Comparison of ENCODE assay signal across 15 cellular contexts in genomic region chr6:110800181-110800838, GRCh38. TPM values are rescaled to one million over a fixed set of nuclear protein-coding genes. Genes with fewer than 3 reads are reported as not detected.
DNase-seq lines count a peak whose midpoint lies in the region; ATAC-seq and TF ChIP-seq lines count a peak whose summit lies in the region.
"Had no signal": no experiment of that assay in that cellular context is flagged by ENCODE, and none has a peak within 500 bp of the region (broad histone marks: within the 10 kb centered on the region; RNA-seq: fewer than 3 reads in every experiment).

No MANE protein-coding gene starts in this region.

- H3K4me1 ChIP-seq in CD4-positive, CD25-positive, alpha-beta regulatory T cell (ENCODE audit: control insufficient read depth, insufficient read depth, low read length, poor library complexity, severe bottlenecking), result no peaks in the 10 kb centered on the region
- H3K4me1 ChIP-seq in GM23338 (ENCODE audit: insufficient read depth), result no peaks in the 10 kb centered on the region
- H3K4me1 ChIP-seq in neutrophil (ENCODE audit: control insufficient read depth in 1 of 2, insufficient read depth in 1 of 2, low read depth in 1 of 2, low read length in 1 of 2), result peaks cover 4 to 25% of the 10 kb centered on the region in 2 experiments
- H3K4me1 ChIP-seq in OCI-LY7 (ENCODE audit: insufficient read depth, low read length, poor library complexity, severe bottlenecking), result peaks cover 30% of the 10 kb centered on the region
- H3K4me1 ChIP-seq: A549 had no signal

- no peak overlapping the region for H3K4me3 ChIP-seq in CD4-positive, CD25-positive, alpha-beta regulatory T cell (ENCODE audit: low read depth, low read length)
- H3K4me3 ChIP-seq in GM23338 (no peak overlapping the region), neutrophil (ENCODE audit: low read depth in 1 of 2, low read length in 1 of 2) (no peak overlapping the region), OCI-LY7 (ENCODE audit: low read depth, low read length, poor library complexity, severe bottlenecking) (no peak overlapping the region)
- H3K4me3 ChIP-seq: A549, BLaER1, GM23248 had no signal

- H3K79me2 ChIP-seq in GM23338 (replicated peaks; ENCODE audit: insufficient read depth), result peaks cover 85% of the 10 kb centered on the region
- peaks cover 93% of the 10 kb centered on the region for H3K79me2 ChIP-seq in OCI-LY7 (ENCODE audit: insufficient read depth, low read depth, low read length)

- TF ChIP-seq CTCF in GM23338 (conservative IDR thresholded peaks at IDR 0.05; ENCODE audit: low read depth in 2 of 2), result no peak
- TF ChIP-seq CTCF in activated B cell treated with CpG ODN at 0.5 μM for 24 hours (IDR thresholded peaks at IDR 0.05), result no peak
- no peak for TF ChIP-seq CTCF in neutrophil (IDR thresholded peaks at IDR 0.05)
- no peak for TF ChIP-seq CTCF in OCI-LY7 (conservative IDR thresholded peaks at IDR 0.05; ENCODE audit: low read length)

- H3K9me3 ChIP-seq in CD4-positive, CD25-positive, alpha-beta regulatory T cell (ENCODE audit: control insufficient read depth in 2 of 2, low read length in 2 of 2), result no peaks in the 10 kb centered on the region
- H3K9me3 ChIP-seq in neutrophil, result no peaks in the 10 kb centered on the region
- peaks cover 19% of the 10 kb centered on the region for H3K9me3 ChIP-seq in OCI-LY7 (ENCODE audit: low read length)
- H3K9me3 ChIP-seq: A549 had no signal

- H3K27ac ChIP-seq in CD4-positive, CD25-positive, alpha-beta regulatory T cell (ENCODE audit: insufficient read depth, low read length, poor library complexity, severe bottlenecking), result no peak overlapping the region
- H3K27ac ChIP-seq in GM23338 (ENCODE audit: low read depth) (0 out of 2 replicates have a peak overlapping the region, but pooled peaks have one; percentile 26), neutrophil (peak overlapping the region; percentile 49), OCI-LY7 (ENCODE audit: low read depth, low read length, poor library complexity, severe bottlenecking) (no peak overlapping the region)
- H3K27ac ChIP-seq: A549, BLaER1, GM23248 had no signal

- POLR2A ChIA-PET in activated B cell treated with CpG ODN at 0.5 μM for 24 hours (lab: Charles Lee) (interaction anchor here (0.6 kb wide), 1 partner anchor 28 kb away, joined by 4 read pairs; no protein-coding TSS in a partner anchor), OCI-LY7 (lab: Charles Lee) (interaction anchor here (1.4 kb wide), 2 partner anchors 15 to 72 kb away, joined by 3 to 4 read pairs; partner anchors contain the start of gene CDK19)

- H3K4me3 Mint-ChIP-seq in CD4-positive, CD25-positive, alpha-beta regulatory T cell, result peak overlapping the region in 1 of 4 donors; percentile 13
- no peak overlapping the region for H3K4me3 Mint-ChIP-seq in GM23338
- H3K4me3 Mint-ChIP-seq in activated B cell treated with CpG ODN at 0.5 μM for 24 hours, result no peak overlapping the region

- no TSS peak for BruUV-seq in OCI-LY7 (replicated peaks; lab: Mats Ljungman, UMichigan)

- H3K27me3 ChIP-seq in CD4-positive, CD25-positive, alpha-beta regulatory T cell (ENCODE audit: control insufficient read depth, insufficient read depth, low read length), result no peaks in the 10 kb centered on the region
- H3K27me3 ChIP-seq in GM23338 (ENCODE audit: insufficient read depth), result no peaks in the 10 kb centered on the region
- H3K27me3 ChIP-seq in neutrophil, result no peaks in the 10 kb centered on the region
- H3K27me3 ChIP-seq: BLaER1 had no signal

- peaks cover 0 to 6% (median 2%) of the 10 kb centered on the region in 7 donors for H3K9me3 Mint-ChIP-seq in CD4-positive, CD25-positive, alpha-beta regulatory T cell
- H3K9me3 Mint-ChIP-seq in GM23338, result peaks cover 9% of the 10 kb centered on the region; the same call in 2 of the 3 replicates
- H3K9me3 Mint-ChIP-seq in activated B cell treated with CpG ODN at 0.5 μM for 24 hours, result peaks cover 5% of the 10 kb centered on the region

- no peak for DNase-seq in CD4-positive, CD25-positive, alpha-beta regulatory T cell
- DNase-seq in GM23338 (ENCODE audit: low spot score), result no peak
- no peak for DNase-seq in activated B cell treated with CpG ODN at 0.5 μM for 24 hours
- DNase-seq in NCI-H146 (lab: John Stamatoyannopoulos, UW), result no peak
- no peak for DNase-seq in OCI-LY7 (ENCODE audit: low spot score)
- DNase-seq in dermis blood vessel endothelial cell, result no peak
- DNase-seq: DMS153, DND-41, GF-D8, GM23248, H7 had no signal

- H3K4me1 Mint-ChIP-seq in CD4-positive, CD25-positive, alpha-beta regulatory T cell, result peaks cover 12 to 34% (median 29%) of the 10 kb centered on the region in 4 donors
- no peaks in the 10 kb centered on the region for H3K4me1 Mint-ChIP-seq in GM23338
- H3K4me1 Mint-ChIP-seq in activated B cell treated with CpG ODN at 0.5 μM for 24 hours, result peaks cover 50% of the 10 kb centered on the region

- no peaks in the 10 kb centered on the region for H3K36me3 ChIP-seq in CD4-positive, CD25-positive, alpha-beta regulatory T cell (ENCODE audit: control insufficient read depth, insufficient read depth, low read length)
- 0 out of 2 replicates have a peak, but pooled peaks cover 4% of the 10 kb centered on the region for H3K36me3 ChIP-seq in GM23338 (ENCODE audit: insufficient read depth)
- H3K36me3 ChIP-seq in neutrophil, result no peaks in the 10 kb centered on the region
- peaks cover 16% of the 10 kb centered on the region for H3K36me3 ChIP-seq in OCI-LY7 (ENCODE audit: insufficient read depth, low read length)

- H3K4me2 ChIP-seq in GM23338, result no peak overlapping the region
- H3K4me2 ChIP-seq in OCI-LY7 (ENCODE audit: low read length), result no peak overlapping the region
- H3K4me2 ChIP-seq: A549, BLaER1 had no signal

- ATAC-seq in CD4-positive, CD25-positive, alpha-beta regulatory T cell (ENCODE audit: low read depth in 2 of 2), result no peak
- ATAC-seq in GM23338 (no peak), activated B cell treated with CpG ODN at 0.5 μM for 24 hours (ENCODE audit: low read depth) (no peak)
- ATAC-seq: A549 had no signal

- intact Hi-C loops in activated B cell treated with CpG ODN at 0.5 μM for 24 hours (cut with micrococcal nuclease) (no loop called here), OCI-LY7 (cut with micrococcal nuclease; ENCODE audit: unreplicated experiment) (no loop called here)

- CTCF ChIA-PET in activated B cell treated with CpG ODN at 0.5 μM for 24 hours (lab: Charles Lee), result no interaction called here
- CTCF ChIA-PET in OCI-LY7 (lab: Charles Lee; ENCODE audit: unreplicated experiment), result no interaction called here

- peak overlapping the region in 2 of 3 donors; percentile 6 to 32 for H3K27ac Mint-ChIP-seq in CD4-positive, CD25-positive, alpha-beta regulatory T cell
- H3K27ac Mint-ChIP-seq in GM23338, result no peak overlapping the region
- H3K27ac Mint-ChIP-seq in activated B cell treated with CpG ODN at 0.5 μM for 24 hours, result peak overlapping the region; percentile 47

- H3K36me3 Mint-ChIP-seq in CD4-positive, CD25-positive, alpha-beta regulatory T cell, result peaks cover 25% of the 10 kb centered on the region
- H3K36me3 Mint-ChIP-seq in GM23338 (ENCODE audit: low read depth), result peaks cover 10% of the 10 kb centered on the region; the same call in 2 of the 3 replicates
- peaks cover 2% of the 10 kb centered on the region for H3K36me3 Mint-ChIP-seq in activated B cell treated with CpG ODN at 0.5 μM for 24 hours (ENCODE audit: low read depth)

- no peaks in the 10 kb centered on the region for H3F3A ChIP-seq in GM23338 (replicated peaks; ENCODE audit: low read depth)

- peaks cover 16% of the 10 kb centered on the region for H4K20me1 ChIP-seq in GM23338 (replicated peaks; ENCODE audit: insufficient read depth)
- no peaks in the 10 kb centered on the region for H4K20me1 ChIP-seq in OCI-LY7 (ENCODE audit: insufficient read depth, low read length)

- no peaks in the 10 kb centered on the region for H3K27me3 Mint-ChIP-seq in CD4-positive, CD25-positive, alpha-beta regulatory T cell
- no peaks in the 10 kb centered on the region for H3K27me3 Mint-ChIP-seq in GM23338 (ENCODE audit: insufficient read depth, low read depth, poor library complexity)
- H3K27me3 Mint-ChIP-seq in activated B cell treated with CpG ODN at 0.5 μM for 24 hours, result no peaks in the 10 kb centered on the region
- H3K27me3 Mint-ChIP-seq: IgD-negative memory B cell had no signal

- no peaks in the 10 kb centered on the region for H3K9me2 ChIP-seq in GM23338 (ENCODE audit: insufficient read depth)
- H3K9me2 ChIP-seq in OCI-LY7 (ENCODE audit: insufficient read depth, low read length), result no peaks in the 10 kb centered on the region

- H2AFZ ChIP-seq in GM23338 (no peak overlapping the region), OCI-LY7 (ENCODE audit: low read length) (no peak overlapping the region)
- H2AFZ ChIP-seq: GM23248 had no signal

TF ChIP-seq in GM23338, 12 proteins besides CTCF, POLR2A, EP300 and RAD21 (continues in another document):
- TF ChIP-seq EZH2 (IDR thresholded peaks at IDR 0.05; ENCODE audit: low read depth, unreplicated experiment), result no peak

RNA-seq across cellular contexts. Expression of gene CDK19, which starts 15.0 kb away (rescaled TPM):
- 16.5 TPM for total RNA-seq in CD4-positive, CD25-positive, alpha-beta regulatory T cell
- 1 to 10 TPM; 1.4 to 2.3 (median 1.6) TPM for polyA plus RNA-seq in CD4-positive, CD25-positive, alpha-beta regulatory T cell
- 10.1 and 12.1 TPM in 2 replicates for total RNA-seq in GM23338 (2014; rRNA removed; shearing (Covaris generic))
- polyA plus RNA-seq in GM23338 (2016; fragmentation: Nextera tagmentation; extraction: Ambion mirVana), result 7.5 and 7.7 TPM in 2 replicates
- total RNA-seq in activated B cell treated with CpG ODN at 0.5 μM for 24 hours (27.2 and 31.1 TPM in 2 replicates), OCI-LY7 (2022) (35.6 and 40.8 TPM in 2 replicates), dermis blood vessel endothelial cell (9.7 and 10.7 TPM in 2 replicates)
- 15.4 and 16.3 TPM in 2 replicates for total RNA-seq in OCI-LY7 (2014; rRNA removed; shearing (Covaris generic))

Comparison
In these comparisons a context has a peak if more than half of its experiments do, and no peak if none do; other contexts are left out.
1. H3K27ac ChIP-seq: peak in GM23338 (single experiment) and neutrophil (single experiment); none in CD4-positive, CD25-positive, alpha-beta regulatory T cell (single experiment) and OCI-LY7 (single experiment).